Comparison of ENCODE assay signal across 22 cellular contexts in the genomic region with DNA sequence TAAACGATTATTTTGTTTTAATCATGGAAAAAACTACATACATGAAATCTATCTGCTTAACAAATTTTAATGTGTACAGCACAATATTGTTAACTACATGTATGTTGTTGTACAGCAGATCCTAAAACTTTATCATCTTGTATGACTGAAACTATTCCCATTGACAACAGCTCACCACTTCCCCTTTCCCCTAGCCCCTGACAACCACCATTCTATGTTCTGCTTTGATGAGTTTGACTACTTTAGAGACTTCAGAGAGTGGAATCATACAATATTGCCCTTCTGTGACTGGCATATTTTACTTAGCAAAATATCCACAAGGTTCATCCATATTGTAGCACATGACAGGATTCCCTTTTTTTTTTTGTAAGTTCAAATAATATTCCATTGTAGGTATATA.
A peak's percentile ranks its signal among the peaks of the same experiment; 100 is the strongest.
DNase-seq lines count a peak whose midpoint lies in the region; ATAC-seq, FAIRE-seq and TF ChIP-seq lines count a peak whose summit lies in the region.
"Had no signal": no experiment of that assay in that cellular context is flagged by ENCODE, and none has a peak within 500 bp of the region (broad histone marks: within the 10 kb centered on the region; RNA-seq: fewer than 3 reads in every experiment).

No MANE protein-coding gene starts in this region.

- H4K20me1 ChIP-seq in K562 (replicated peaks; ENCODE audit: control insufficient read depth, insufficient read depth, low read length), result no peaks in the 10 kb centered on the region

- FAIRE-seq in K562 (lab: Jason Lieb, UNC), result no peak

- TF ChIP-seq RAD21 in K562 (CRISPR knock-in tag; conservative IDR thresholded peaks at IDR 0.05 in 1 of 2, IDR thresholded peaks at IDR 0.05 in 1 of 2), result no peak

- no peaks in the 10 kb centered on the region for H3K4me1 ChIP-seq in K562 (replicated peaks in 1 of 2; ENCODE audit: control insufficient read depth in 2 of 2, insufficient read depth in 2 of 2, low read length in 2 of 2)

- H3K9me3 ChIP-seq in K562 (replicated peaks; ENCODE audit: control insufficient read depth, insufficient read depth, low read depth, low read length), result no peaks in the 10 kb centered on the region
- H3K9me3 ChIP-seq in T-helper 17 cell (ENCODE audit: control insufficient read depth, low read length, poor library complexity, severe bottlenecking), result no peaks in the 10 kb centered on the region

- POLR2A ChIA-PET in K562 (lab: Yijun Ruan, JAX), result interaction anchor here (0.6 kb wide), 1 partner anchor 1478 kb away, joined by 3 read pairs; no protein-coding TSS in a partner anchor

- CTCF ChIA-PET in K562 (lab: Yijun Ruan, JAX; ENCODE audit: low intra/inter-chr PET ratio), result no interaction called here

- no peaks in the 10 kb centered on the region for H3K79me2 ChIP-seq in K562 (ENCODE audit: control insufficient read depth, insufficient read depth, low read length)

- DNase-seq in Kasumi-1 (lab: John Stamatoyannopoulos, UW) (peak; percentile 60 to 63), K562 (ENCODE audit: extremely low read depth in 1 of 4, low spot score in 3 of 4) (no peak), T-helper 17 cell (no peak), NCI-H2227 (lab: John Stamatoyannopoulos, UW; ENCODE audit: unreplicated experiment) (no peak), NCI-H226 (no peak)
- DNase-seq: activated CD8-positive, alpha-beta T cell treated with anti-CD3 and anti-CD28 coated beads for 36 hours; activated T-cell treated with anti-CD3 and anti-CD28 coated beads, Interleukin-2, amount 50 U/mL, for 48 hours; CD8-positive, alpha-beta T cell; DMS53; kidney glomerular epithelial cell; NCI-H1930; NCI-H446; nephron progenitor cell; NK-92 treated with Interleukin-12 subunit alpha and Interleukin-12 subunit beta, amount 100 ng/mL, for 24 hours; Right ventricle myocardium superior had no signal

- no peak overlapping the region for H2AFZ ChIP-seq in K562 (ENCODE audit: low read depth, low read length)

- no TSS peak for BruUV-seq in K562 (replicated peaks; lab: Mats Ljungman, UMichigan)

- intact Hi-C loops in K562 (cut with micrococcal nuclease), result no loop called here

- no peaks in the 10 kb centered on the region for H3K27me3 Mint-ChIP-seq in T-helper 17 cell
- H3K27me3 Mint-ChIP-seq: activated CD8-positive, alpha-beta T cell treated with anti-CD3 and anti-CD28 coated beads for 36 hours; dendritic cell treated with granulocyte-macrophage colony-stimulating factor and Interleukin-4, amounts not matched to agents 40 ng/mL and 50 ng/mL, for 4 days; progenitor cell of endocrine pancreas had no signal

- H3K4me3 ChIP-seq in K562, result no peak overlapping the region

- no peaks in the 10 kb centered on the region for H3K36me3 ChIP-seq in K562 (ENCODE audit: control insufficient read depth, insufficient read depth, low read length)

- ATAC-seq in GM18868 (IDR thresholded peaks at IDR 0.05; ENCODE audit: unreplicated experiment), result peak; percentile 98
- ATAC-seq in HG02885 (IDR thresholded peaks at IDR 0.05; ENCODE audit: poor library complexity, unreplicated experiment), result peak; percentile 68
- no peak for ATAC-seq in K562
- ATAC-seq in T-helper 17 cell, result no peak
- no peak for ATAC-seq in GM19397 (IDR thresholded peaks at IDR 0.05; ENCODE audit: unreplicated experiment)
- ATAC-seq: activated CD8-positive, alpha-beta T cell treated with anti-CD3 and anti-CD28 coated beads for 36 hours; activated naive CD4-positive, alpha-beta T cell treated with anti-CD3 and anti-CD28 coated beads, Interleukin-2, amount 50 U/mL, for 72 hours; CD8-positive, alpha-beta T cell had no signal

- no peak overlapping the region for H3K27ac Mint-ChIP-seq in T-helper 17 cell
- H3K27ac Mint-ChIP-seq: activated CD8-positive, alpha-beta T cell treated with anti-CD3 and anti-CD28 coated beads for 36 hours; activated naive CD4-positive, alpha-beta T cell treated with anti-CD3 and anti-CD28 coated beads, Interleukin-2, amount 50 U/mL, for 72 hours; CD8-positive, alpha-beta T cell; dendritic cell treated with granulocyte-macrophage colony-stimulating factor and Interleukin-4, amounts not matched to agents 40 ng/mL and 50 ng/mL, for 4 days; nephron progenitor cell; progenitor cell of endocrine pancreas; T-helper 1 cell treated with Interleukin-12 subunit alpha and Interleukin-12 subunit beta and Interleukin-4 antibody, amounts not matched to agents 30 μg/mL and 1 μg/mL, for 36 hours had no signal

- no peak for TF ChIP-seq CTCF in K562 (IDR thresholded peaks at IDR 0.05 in 2 of 3, conservative IDR thresholded peaks at IDR 0.05 in 1 of 3; ENCODE audit: insufficient read depth in 2 of 3, low read depth in 1 of 3, low read length in 3 of 3)

- H3K4me3 Mint-ChIP-seq in T-helper 17 cell, result no peak overlapping the region
- H3K4me3 Mint-ChIP-seq: activated CD8-positive, alpha-beta T cell treated with anti-CD3 and anti-CD28 coated beads for 36 hours; CD8-positive, alpha-beta T cell; dendritic cell treated with granulocyte-macrophage colony-stimulating factor and Interleukin-4, amounts not matched to agents 40 ng/mL and 50 ng/mL, for 4 days; nephron progenitor cell; T-helper 1 cell treated with Interleukin-12 subunit alpha and Interleukin-12 subunit beta and Interleukin-4 antibody, amounts not matched to agents 30 μg/mL and 1 μg/mL, for 36 hours had no signal

- TF ChIP-seq POLR2A in K562 (conservative IDR thresholded peaks at IDR 0.05), result no peak

- no peaks in the 10 kb centered on the region for H3K9me1 ChIP-seq in K562 (ENCODE audit: control insufficient read depth, insufficient read depth, low read length)

- no peaks in the 10 kb centered on the region for H3K4me1 Mint-ChIP-seq in T-helper 17 cell
- H3K4me1 Mint-ChIP-seq: nephron progenitor cell had no signal

- in situ Hi-C loops in K562 (cut with MboI), result no loop called here

- no peak overlapping the region for H3K27ac ChIP-seq in K562 (ENCODE audit: extremely low read depth, low read depth, low read length)

- no peak overlapping the region for H3K4me2 ChIP-seq in K562 (ENCODE audit: insufficient read depth, low read length)

- no peaks in the 10 kb centered on the region for H3K36me3 Mint-ChIP-seq in T-helper 17 cell (ENCODE audit: low read depth)
- H3K36me3 Mint-ChIP-seq: CD8-positive, alpha-beta T cell had no signal

- no peak overlapping the region for H3K9ac ChIP-seq in K562 (ENCODE audit: insufficient read depth in 1 of 2, low read depth in 2 of 2, low read length in 2 of 2)

- WGBS in K562 (ENCODE audit: insufficient coverage, low coverage, missing lambda C conversion rate), result 0% methylated on average over 1 of the region's 1 CpG

- no peaks in the 10 kb centered on the region for H3K27me3 ChIP-seq in K562 (ENCODE audit: control insufficient read depth in 2 of 2, insufficient read depth in 2 of 2, low read length in 2 of 2)

- no peak for TF ChIP-seq EP300 in K562 (IDR thresholded peaks at IDR 0.05; ENCODE audit: low read length)

TF ChIP-seq in K562, 482 proteins besides CTCF, POLR2A, EP300 and RAD21:
- no peak for TF ChIP-seq FOS (IDR thresholded peaks at IDR 0.05; ENCODE audit: extremely low read depth, insufficient read length)
- peak; percentile 64; the same call in 1 of the 2 replicates for TF ChIP-seq SPI1 (IDR thresholded peaks at IDR 0.05; ENCODE audit: borderline replicate concordance, low read depth, low read length)

Comparison
In these comparisons a context has a peak if more than half of its experiments do, and no peak if none do; other contexts are left out.
1. ATAC-seq: peak in GM18868 (single experiment) and HG02885 (single experiment); none in K562 (single experiment), T-helper 17 cell (single experiment) and GM19397 (single experiment).
2. DNase-seq: peak in Kasumi-1 (2 of 2); none in K562 (0 of 4), T-helper 17 cell (0 of 3), NCI-H2227 (single experiment) and NCI-H226 (single experiment).